In the genomic region with DNA sequence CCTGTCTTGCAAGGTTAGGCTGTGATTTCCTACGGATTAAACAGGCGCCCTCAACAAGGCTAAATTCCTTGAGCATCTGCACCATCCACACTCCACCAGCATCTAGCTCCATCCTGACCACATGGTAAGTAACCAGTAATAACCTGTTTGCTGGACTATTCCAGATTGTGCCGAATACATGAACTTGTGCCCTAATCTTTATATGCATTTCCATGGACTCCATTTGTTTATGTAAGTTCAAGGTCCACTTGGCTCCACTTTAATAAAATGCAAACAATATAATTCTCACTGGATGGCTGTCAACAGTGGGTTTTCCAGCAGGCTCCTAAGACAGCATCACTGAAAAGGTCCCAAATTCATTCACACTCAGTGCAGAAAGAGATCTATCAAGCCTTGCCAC, we compare ENCODE assay signal across 19 cellular contexts.
A peak's percentile ranks its signal among the peaks of the same experiment; 100 is the strongest.
DNase-seq lines count a peak whose midpoint lies in the region; ATAC-seq, FAIRE-seq and TF ChIP-seq lines count a peak whose summit lies in the region.
"Had no signal": no experiment of that assay in that cellular context is flagged by ENCODE, and none has a peak within 500 bp of the region (broad histone marks: within the 10 kb centered on the region; RNA-seq: fewer than 3 reads in every experiment).

No MANE protein-coding gene starts in this region.

- DNase-seq in D721Med (ENCODE audit: insufficient read length, low spot score) (no peak), mucosa of descending colon (peak in 1 of 3 donors; percentile 48), smooth muscle cell (lab: John Stamatoyannopoulos, UW; ENCODE audit: unreplicated experiment) (no peak), H54 (ENCODE audit: insufficient read length, low spot score) (no peak), dedifferentiated amniotic fluid mesenchymal stem cell (ENCODE audit: extremely low spot score) (no peak), mesenchymal stem cell (no peak)
- DNase-seq: Calu3; CD8-positive, alpha-beta T cell; DMS 273 treated with DMSO at 0.1 percent for 48 hours; DMS53; DND-41; EL; H9; KG1 had no signal

- no peak overlapping the region for H2BK5ac ChIP-seq in mesenchymal stem cell (ENCODE audit: low read depth, low read length, poor library complexity, severe bottlenecking)

- no peak overlapping the region for H2BK15ac ChIP-seq in mesenchymal stem cell (ENCODE audit: low read depth, poor library complexity, severe bottlenecking)

- no peak overlapping the region for H3K23ac ChIP-seq in mesenchymal stem cell (ENCODE audit: low read length in 2 of 2)

- H3K4me1 ChIP-seq in mucosa of descending colon (ENCODE audit: low read depth) = peaks cover 11% of the 10 kb centered on the region
- H3K4me1 ChIP-seq in smooth muscle cell (ENCODE audit: low read depth) = peaks cover 10% of the 10 kb centered on the region
- H3K4me1 ChIP-seq in mesenchymal stem cell (ENCODE audit: control insufficient read depth, insufficient read depth, low read depth, low read length) = peaks cover 7% of the 10 kb centered on the region

- no peak for TF ChIP-seq CTCF in D721Med (IDR thresholded peaks at IDR 0.05; ENCODE audit: insufficient read depth, missing control alignments)
- TF ChIP-seq CTCF in VCaP (conservative IDR thresholded peaks at IDR 0.05) = no peak
- no peak for TF ChIP-seq CTCF in mucosa of descending colon (IDR thresholded peaks at IDR 0.05)
- TF ChIP-seq CTCF in smooth muscle cell (IDR thresholded peaks at IDR 0.05; ENCODE audit: borderline replicate concordance, insufficient read depth, poor library complexity, severe bottlenecking) = no peak

- FAIRE-seq in D721Med (lab: Jason Lieb, UNC) = peak; percentile 85
- FAIRE-seq in H54 (lab: Jason Lieb, UNC) = no peak
- FAIRE-seq: GM12891, HepG2 had no signal

- H4K20me1 ChIP-seq in smooth muscle cell (ENCODE audit: low read depth) = no peaks in the 10 kb centered on the region
- H4K20me1 ChIP-seq: BLaER1 had no signal

- no peaks in the 10 kb centered on the region for H3F3A ChIP-seq in smooth muscle cell (ENCODE audit: low read depth)

- H3K9me3 ChIP-seq in mucosa of descending colon (no peaks in the 10 kb centered on the region), smooth muscle cell (replicated peaks; ENCODE audit: low read depth) (no peaks in the 10 kb centered on the region), mesenchymal stem cell (ENCODE audit: control insufficient read depth, low read length) (no peaks in the 10 kb centered on the region)
- H3K9me3 ChIP-seq: BLaER1 had no signal

- H3K4me2 ChIP-seq in smooth muscle cell (peak overlapping the region; percentile 56), mesenchymal stem cell (ENCODE audit: low read length, poor library complexity, severe bottlenecking) (no peak overlapping the region)
- H3K4me2 ChIP-seq: BLaER1, GM23338 had no signal

- no peak overlapping the region for H3K18ac ChIP-seq in mesenchymal stem cell (ENCODE audit: low read depth in 1 of 2, low read length in 2 of 2)

- peak; percentile 93 for ATAC-seq in mucosa of descending colon
- ATAC-seq: CD8-positive, alpha-beta T cell; GM23338; HepG2 had no signal

- H3K27me3 ChIP-seq in smooth muscle cell (ENCODE audit: low read depth) (no peaks in the 10 kb centered on the region), mesenchymal stem cell (ENCODE audit: control insufficient read depth in 1 of 2, insufficient read depth in 1 of 2, low read length in 2 of 2) (no peaks in the 10 kb centered on the region)
- H3K27me3 ChIP-seq: BLaER1 had no signal

- H2AFZ ChIP-seq in smooth muscle cell (ENCODE audit: low read depth) = no peak overlapping the region
- H2AFZ ChIP-seq in mesenchymal stem cell (ENCODE audit: low read depth, low read length) = no peak overlapping the region
- H2AFZ ChIP-seq: GM23338 had no signal

- H3K79me1 ChIP-seq in mesenchymal stem cell (replicated peaks; ENCODE audit: low read length, poor library complexity, severe bottlenecking) = peaks cover 30% of the 10 kb centered on the region

- no peak overlapping the region for H2BK12ac ChIP-seq in mesenchymal stem cell (ENCODE audit: low read length in 2 of 2)

- intact Hi-C loops in mucosa of descending colon (cut with DNase I, micrococcal nuclease) = no loop called here

- no peak for TF ChIP-seq POLR2A in H54 (IDR thresholded peaks at IDR 0.05; ENCODE audit: low read depth, low read length)

- no peaks in the 10 kb centered on the region for H3K36me3 ChIP-seq in mucosa of descending colon (ENCODE audit: low read depth)
- H3K36me3 ChIP-seq in smooth muscle cell (ENCODE audit: low read depth) = no peaks in the 10 kb centered on the region
- H3K36me3 ChIP-seq in mesenchymal stem cell (ENCODE audit: control insufficient read depth in 1 of 2, insufficient read depth in 2 of 2, low read depth in 1 of 2, low read length in 2 of 2) = peaks cover 0 to 5% of the 10 kb centered on the region in 2 experiments
- H3K36me3 ChIP-seq: BLaER1 had no signal

- H3K27ac ChIP-seq in VCaP = peak overlapping the region; percentile 20; the same call in 1 of the 2 replicates
- peak overlapping the region; percentile 48 for H3K27ac ChIP-seq in smooth muscle cell (ENCODE audit: low read depth)
- H3K27ac ChIP-seq in mesenchymal stem cell (ENCODE audit: low read length, poor library complexity, severe bottlenecking) = no peak overlapping the region
- H3K27ac ChIP-seq: BLaER1 had no signal

- H2AK5ac ChIP-seq in mesenchymal stem cell (ENCODE audit: low read length, severe bottlenecking) = no peak overlapping the region

- H4K8ac ChIP-seq in mesenchymal stem cell (ENCODE audit: low read length) = no peak overlapping the region

- no peak overlapping the region for H3K14ac ChIP-seq in mesenchymal stem cell (ENCODE audit: low read length in 2 of 2)

- H3K4me3 ChIP-seq in mucosa of descending colon (no peak overlapping the region), smooth muscle cell (no peak overlapping the region), mesenchymal stem cell (ENCODE audit: insufficient read depth in 1 of 2, low read depth in 1 of 2, low read length in 2 of 2) (no peak overlapping the region)
- H3K4me3 ChIP-seq: BLaER1, GM23338 had no signal

- H3K9ac ChIP-seq in smooth muscle cell (ENCODE audit: low read depth) = no peak overlapping the region
- no peak overlapping the region for H3K9ac ChIP-seq in mesenchymal stem cell (ENCODE audit: low read length)
- H3K9ac ChIP-seq: BLaER1 had no signal

- no peak overlapping the region for H4K91ac ChIP-seq in mesenchymal stem cell (ENCODE audit: low read length)

- H3K79me2 ChIP-seq in smooth muscle cell (ENCODE audit: low read depth) = no peaks in the 10 kb centered on the region

- WGBS in smooth muscle cell (ENCODE audit: low lambda C conversion rate) = 92% methylated on average over 3 of the region's 3 CpGs
- WGBS in mesenchymal stem cell = 93% methylated on average over 3 of the region's 3 CpGs

- no peak overlapping the region for H3K4ac ChIP-seq in mesenchymal stem cell (ENCODE audit: low read depth in 1 of 2, low read length in 2 of 2)

- no peak overlapping the region for H2BK120ac ChIP-seq in mesenchymal stem cell (ENCODE audit: low read depth, low read length)
